ENCODE assay signal across 14 cellular contexts in the genomic region with DNA sequence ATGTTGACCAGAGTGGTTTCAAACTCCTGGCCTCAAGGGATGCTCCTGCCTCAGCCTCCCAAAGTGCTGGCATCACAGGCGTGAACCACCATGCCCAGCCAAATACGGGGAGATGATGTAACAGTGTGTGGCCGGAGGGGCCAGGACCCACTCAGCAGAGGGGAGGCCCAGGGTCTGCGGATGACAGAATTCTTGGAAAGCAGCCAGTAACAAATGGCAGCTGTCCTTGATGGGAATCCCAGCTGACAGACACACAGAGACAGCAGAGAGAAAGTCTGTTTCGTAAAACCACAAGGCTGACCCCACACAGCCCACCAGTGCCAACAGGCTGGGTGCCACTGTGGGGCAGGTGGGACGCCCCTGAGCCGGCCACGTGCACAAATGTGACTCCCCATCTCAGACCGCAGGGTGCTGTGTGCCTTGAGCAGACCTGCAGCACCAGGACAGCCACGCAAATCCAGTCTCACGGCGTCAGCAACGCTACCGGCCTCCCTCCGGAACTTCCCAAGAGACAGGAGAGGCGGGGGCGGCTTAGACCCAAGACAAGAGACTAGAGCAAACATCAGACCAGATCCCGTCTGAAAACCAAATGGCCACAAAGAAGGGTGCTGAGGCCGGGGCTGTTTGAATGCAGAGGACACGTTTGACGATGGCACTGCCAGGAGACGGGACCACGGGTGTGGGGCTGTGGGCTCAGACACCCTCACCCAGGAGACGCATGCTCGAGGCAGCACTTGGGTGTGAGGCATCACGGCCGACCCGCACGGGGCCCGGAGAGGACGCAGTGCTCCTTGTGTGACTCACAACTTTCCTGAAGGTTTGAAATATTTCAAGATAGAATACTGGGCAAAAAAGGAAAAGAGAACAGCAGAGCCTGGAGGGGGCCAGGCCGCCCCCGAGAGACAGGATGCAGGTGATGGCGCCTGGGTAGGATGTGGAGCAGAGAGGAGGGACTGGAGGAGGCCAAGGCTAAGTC. TPM values are rescaled to one million over a fixed set of nuclear protein-coding genes. Genes with fewer than 3 reads are reported as not detected.
DNase-seq lines count a peak whose midpoint lies in the region; ATAC-seq and TF ChIP-seq lines count a peak whose summit lies in the region.
"Had no signal": no experiment of that assay in that cellular context is flagged by ENCODE, and none has a peak within 500 bp of the region (broad histone marks: within the 10 kb centered on the region; RNA-seq: fewer than 3 reads in every experiment).

No MANE protein-coding gene starts in this region.

- H2BK120ac ChIP-seq in IMR-90 (ENCODE audit: low read depth, low read length), result no peak overlapping the region

- no peak overlapping the region for H2BK5ac ChIP-seq in IMR-90 (ENCODE audit: low read depth, low read length, poor library complexity, severe bottlenecking)

- H4K91ac ChIP-seq in IMR-90 (ENCODE audit: insufficient read depth, low read depth, low read length), result no peak overlapping the region

- intact Hi-C loops in IMR-90 (cut with micrococcal nuclease), result no loop called here

- peak overlapping the region; percentile 17 for H2AFZ ChIP-seq in IMR-90 (replicated peaks; ENCODE audit: low read length, poor library complexity)

- no peaks in the 10 kb centered on the region; the same call in 1 of the 2 replicates for H3K9me1 ChIP-seq in IMR-90 (ENCODE audit: insufficient read depth, low read length)

- H3K4me1 ChIP-seq in IMR-90 (ENCODE audit: control insufficient read depth, insufficient read depth, low read length), result no peaks in the 10 kb centered on the region
- H3K4me1 ChIP-seq in effector memory CD4-positive, alpha-beta T cell (ENCODE audit: control insufficient read depth, insufficient read depth, low read length, poor library complexity, severe bottlenecking), result peaks cover 2% of the 10 kb centered on the region
- H3K4me1 ChIP-seq: ascending aorta had no signal

- no peak overlapping the region for H4K8ac ChIP-seq in IMR-90 (ENCODE audit: low read depth in 2 of 2, low read length in 2 of 2)

- no peak overlapping the region for H3K4ac ChIP-seq in IMR-90 (ENCODE audit: low read depth, low read length)

- in situ Hi-C loops in IMR-90 (cut with MboI; ENCODE audit: low sequenced_read_pairs), result no loop called here

- peak overlapping the region; percentile 4 for H3K27ac ChIP-seq in C4-2B
- no peak overlapping the region for H3K27ac ChIP-seq in IMR-90 (ENCODE audit: insufficient read depth, low read length)
- H3K27ac ChIP-seq in effector memory CD4-positive, alpha-beta T cell (ENCODE audit: insufficient read depth, low read length, poor library complexity, severe bottlenecking), result peak overlapping the region; percentile 37
- H3K27ac ChIP-seq: ascending aorta; BLaER1 treated with 17β-estradiol and CSF1 and Interleukin-3, amounts not matched to agents 10 nM and 100 nM had no signal

- H2BK15ac ChIP-seq in IMR-90 (ENCODE audit: low read depth, low read length), result no peak overlapping the region

- TF ChIP-seq POLR2A in IMR-90 (IDR thresholded peaks at IDR 0.05; ENCODE audit: low read depth, low read length), result no peak

- CTCF ChIA-PET in IMR-90 (lab: Yijun Ruan, JAX), result no interaction called here

- H2AK5ac ChIP-seq in IMR-90 (ENCODE audit: low read depth, low read length), result peak overlapping the region; percentile 24; the same call in 1 of the 2 replicates

- DNase-seq in IMR-90, result peak; percentile 59
- DNase-seq in effector memory CD4-positive, alpha-beta T cell, result no peak
- DNase-seq in GM19240 (ENCODE audit: insufficient read length, low spot score), result no peak
- DNase-seq: activated CD4-positive, alpha-beta T cell treated with anti-CD3 and anti-CD28 coated beads for 4 hours; EL; NCI-H446; occipital lobe; PC-3; small intestine had no signal

- WGBS in IMR-90 (ENCODE audit: extremely low coverage in 2 of 2, insufficient read length in 1 of 2), 2 experiments, result 78% methylated on average over 12 of the region's 34 CpGs; no CpG with 5 or more reads in 1 of the 2 experiments

- H2AK9ac ChIP-seq in IMR-90 (replicated peaks; ENCODE audit: low read depth, low read length, poor library complexity), result peak overlapping the region; percentile 23

- H2BK20ac ChIP-seq in IMR-90 (ENCODE audit: low read depth, low read length), result no peak overlapping the region

- H4K5ac ChIP-seq in IMR-90 (ENCODE audit: low read depth, low read length), result no peak overlapping the region

- no TSS peak for BruUV-seq in IMR-90 (replicated peaks; lab: Mats Ljungman, UMichigan)

- H4K20me1 ChIP-seq in IMR-90 (ENCODE audit: insufficient read depth, low read length), result peaks cover 37% of the 10 kb centered on the region

- H3K14ac ChIP-seq in IMR-90 (replicated peaks; ENCODE audit: low read depth, low read length), result no peak overlapping the region

- peaks cover 0 to 36% of the 10 kb centered on the region in 2 experiments; a peak in 3 of 4 replicates for H3K79me1 ChIP-seq in IMR-90 (ENCODE audit: low read depth in 1 of 2, low read length in 2 of 2)

- H3K23ac ChIP-seq in IMR-90 (ENCODE audit: low read depth, low read length), result no peak overlapping the region

- no peak overlapping the region for H3K4me3 ChIP-seq in IMR-90 (ENCODE audit: insufficient read depth, low read depth, low read length)
- no peak overlapping the region for H3K4me3 ChIP-seq in effector memory CD4-positive, alpha-beta T cell (ENCODE audit: insufficient read depth, low read depth, low read length, poor library complexity, severe bottlenecking)
- H3K4me3 ChIP-seq: ascending aorta; BLaER1 treated with 17β-estradiol and CSF1 and Interleukin-3, amounts not matched to agents 10 nM and 100 nM had no signal

- no peak overlapping the region for H3K4me2 ChIP-seq in IMR-90 (ENCODE audit: low read depth, low read length)

- no peak overlapping the region for H3K9ac ChIP-seq in IMR-90 (ENCODE audit: low read depth, low read length)

- H3K9me3 ChIP-seq in IMR-90 (ENCODE audit: control insufficient read depth, insufficient read depth, low read length), result no peaks in the 10 kb centered on the region
- H3K9me3 ChIP-seq in effector memory CD4-positive, alpha-beta T cell (ENCODE audit: control insufficient read depth, low read length), result no peaks in the 10 kb centered on the region
- H3K9me3 ChIP-seq: ascending aorta; BLaER1 treated with 17β-estradiol and CSF1 and Interleukin-3, amounts not matched to agents 10 nM and 100 nM had no signal

- TF ChIP-seq CTCF in C4-2B (conservative IDR thresholded peaks at IDR 0.05) (no peak), IMR-90 (conservative IDR thresholded peaks at IDR 0.05; ENCODE audit: low read depth, low read length) (no peak)

- H3K27me3 ChIP-seq in IMR-90 (ENCODE audit: control insufficient read depth, insufficient read depth, low read length), result no peaks in the 10 kb centered on the region
- H3K27me3 ChIP-seq in effector memory CD4-positive, alpha-beta T cell (replicated peaks; ENCODE audit: control insufficient read depth, insufficient read depth, low read length, poor library complexity, severe bottlenecking), result no peaks in the 10 kb centered on the region
- H3K27me3 ChIP-seq: ascending aorta; BLaER1 treated with 17β-estradiol and CSF1 and Interleukin-3, amounts not matched to agents 10 nM and 100 nM had no signal

- peak; percentile 61 for ATAC-seq in IMR-90 (ENCODE audit: low read depth)
- ATAC-seq in GM19023 (IDR thresholded peaks at IDR 0.05; ENCODE audit: unreplicated experiment), result no peak
- no peak for ATAC-seq in HG02763 (IDR thresholded peaks at IDR 0.05; ENCODE audit: unreplicated experiment)

- POLR2A ChIA-PET in IMR-90 (lab: Charles Lee; ENCODE audit: unreplicated experiment), result no interaction called here

- no peak overlapping the region for H3K56ac ChIP-seq in IMR-90 (ENCODE audit: extremely low read depth, insufficient read depth, low read length)

- peaks cover 78% of the 10 kb centered on the region for H3K36me3 ChIP-seq in IMR-90 (ENCODE audit: control insufficient read depth, insufficient read depth, low read length)
- H3K36me3 ChIP-seq in effector memory CD4-positive, alpha-beta T cell (ENCODE audit: control insufficient read depth, insufficient read depth, low read length), result peaks cover 81% of the 10 kb centered on the region

- TF ChIP-seq RAD21 in IMR-90 (IDR thresholded peaks at IDR 0.05; ENCODE audit: low read length), result no peak

- H3K18ac ChIP-seq in IMR-90 (ENCODE audit: low read depth, low read length), result no peak overlapping the region

- dilution Hi-C loops in IMR-90 (cut with HindIII; ENCODE audit: low sequenced_read_pairs, unreplicated experiment), result no loop called here

TF ChIP-seq in IMR-90, 13 proteins besides CTCF, POLR2A, EP300 and RAD21:
- TF ChIP-seq BHLHE40 (IDR thresholded peaks at IDR 0.05; ENCODE audit: low read depth, low read length) (peak; percentile 77), MAFK (IDR thresholded peaks at IDR 0.05; ENCODE audit: low read depth, low read length) (no peak), FOS (IDR thresholded peaks at IDR 0.05; ENCODE audit: low read depth, low read length) (0 out of 2 replicates have a peak, but pooled peaks have one; percentile 17)

RNA-seq across cellular contexts. Expression of a gene that starts 24.6 kb away (rescaled TPM):
- 12.8 and 12.9 TPM in 2 replicates for total RNA-seq in IMR-90 (2012; rRNA removed)
- polyA plus RNA-seq in IMR-90 (2012; rRNA removed), result 18.4 and 23.4 TPM in 2 replicates
- polyA plus RNA-seq in IMR-90 (2012; cell fraction: cytosol; rRNA removed), result 16.4 and 19.7 TPM in 2 replicates
- 25.5 and 154 TPM in 2 replicates for polyA plus RNA-seq in IMR-90 (2012; cell fraction: nucleus; rRNA removed; ENCODE audit: low replicate concordance)

RNA-seq across cellular contexts. Expression of a gene that starts 24.7 kb away (rescaled TPM):
- 6.9 and 8.1 TPM in 2 replicates for total RNA-seq in IMR-90 (2012; rRNA removed)
- 17.4 and 24.1 TPM in 2 replicates for polyA plus RNA-seq in IMR-90 (2012; rRNA removed)
- polyA plus RNA-seq in IMR-90 (2012; cell fraction: cytosol; rRNA removed), result 13.4 and 20.8 TPM in 2 replicates
- polyA plus RNA-seq in IMR-90 (2012; cell fraction: nucleus; rRNA removed; ENCODE audit: low replicate concordance), result 31.6 and 83.7 TPM in 2 replicates

RNA-seq across cellular contexts. Expression of a gene that starts 44.6 kb away (rescaled TPM):
- not detected in 2 replicates for total RNA-seq in IMR-90 (2012; rRNA removed)
- 0.21 and 0.34 TPM in 2 replicates for polyA plus RNA-seq in IMR-90 (2012; rRNA removed)
- 0.19 and 0.21 TPM in 2 replicates for polyA plus RNA-seq in IMR-90 (2012; cell fraction: cytosol; rRNA removed)
- 0.11 and 0.23 TPM in 2 replicates for polyA plus RNA-seq in IMR-90 (2012; cell fraction: nucleus; rRNA removed; ENCODE audit: low replicate concordance)
- total RNA-seq: ascending aorta had no signal

RNA-seq across cellular contexts. Expression of a gene that starts 54.1 kb away (rescaled TPM):
- 36.2 and 48.6 TPM in 2 replicates for total RNA-seq in IMR-90 (2012; rRNA removed)
- polyA plus RNA-seq in IMR-90 (2012; rRNA removed), result 372 and 392 TPM in 2 replicates
- 218 and 326 TPM in 2 replicates for polyA plus RNA-seq in IMR-90 (2012; cell fraction: cytosol; rRNA removed)
- polyA plus RNA-seq in IMR-90 (2012; cell fraction: nucleus; rRNA removed; ENCODE audit: low replicate concordance), result 957 and 2,926 TPM in 2 replicates
